15 cellular contexts compared by ENCODE assay signal in the genomic region with DNA sequence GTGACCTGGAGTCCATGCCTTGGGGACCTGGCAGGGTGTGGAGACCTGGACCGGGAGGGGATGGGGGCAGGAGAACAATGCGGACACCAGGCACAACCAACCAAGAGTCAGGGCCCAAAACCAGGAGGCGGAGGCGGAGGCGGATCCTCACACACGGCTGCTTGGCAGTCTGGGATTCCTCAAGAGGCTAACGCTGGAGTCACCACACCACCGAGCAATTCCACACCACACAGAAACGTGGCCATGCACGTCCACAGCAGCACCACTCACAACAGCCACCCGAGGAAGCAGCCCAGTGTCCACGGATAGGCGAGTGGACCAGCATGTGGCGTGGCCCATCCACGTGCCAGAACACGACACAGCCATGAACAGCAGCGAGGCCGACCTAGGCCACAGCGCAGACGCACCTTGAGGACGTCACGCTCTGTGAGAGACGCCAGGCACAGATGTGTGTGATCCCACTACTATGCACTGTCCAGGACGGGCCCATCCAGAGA. TPM values are rescaled to one million over a fixed set of nuclear protein-coding genes. Genes with fewer than 3 reads are reported as not detected.
DNase-seq lines count a peak whose midpoint lies in the region; ATAC-seq and TF ChIP-seq lines count a peak whose summit lies in the region.
"Had no signal": no experiment of that assay in that cellular context is flagged by ENCODE, and none has a peak within 500 bp of the region (broad histone marks: within the 10 kb centered on the region; RNA-seq: fewer than 3 reads in every experiment).

No MANE protein-coding gene starts in this region.

- peak overlapping the region; percentile 80 for H3K4me2 ChIP-seq in smooth muscle cell

- peak overlapping the region; percentile 97 for H3K27ac ChIP-seq in adipose tissue (ENCODE audit: low read depth, low read length)
- no peak overlapping the region for H3K27ac ChIP-seq in right cardiac atrium (ENCODE audit: low read length)
- peak overlapping the region; percentile 84 for H3K27ac ChIP-seq in smooth muscle cell (ENCODE audit: low read depth)

- CTCF ChIA-PET in activated CD4-positive, alpha-beta T cell treated with anti-CD3 and anti-CD28 coated beads for 36 hours (lab: Charles Lee), result no interaction called here

- no peak for TF ChIP-seq CTCF in smooth muscle cell (IDR thresholded peaks at IDR 0.05; ENCODE audit: borderline replicate concordance, insufficient read depth, poor library complexity, severe bottlenecking)

- H3K9me3 Mint-ChIP-seq in activated CD4-positive, alpha-beta T cell treated with anti-CD3 and anti-CD28 coated beads for 36 hours (ENCODE audit: low read depth), result no peaks in the 10 kb centered on the region
- H3K9me3 Mint-ChIP-seq: endodermal cell had no signal

- H3K9me3 ChIP-seq in right cardiac atrium (ENCODE audit: control insufficient read depth, low read length) (no peaks in the 10 kb centered on the region), smooth muscle cell (replicated peaks; ENCODE audit: low read depth) (no peaks in the 10 kb centered on the region)

- peaks cover 18% of the 10 kb centered on the region for H3K4me1 ChIP-seq in right cardiac atrium (ENCODE audit: control insufficient read depth, insufficient read depth, low read length)
- H3K4me1 ChIP-seq in smooth muscle cell (ENCODE audit: low read depth), result peaks cover 5% of the 10 kb centered on the region

- 75 to 88% (median 87%) methylated on average over 24 of the region's 24 CpGs for WGBS in adipose tissue, 3 donors
- WGBS in right cardiac atrium, result 87% methylated on average over 24 of the region's 24 CpGs
- WGBS in smooth muscle cell (ENCODE audit: low lambda C conversion rate), result 76% methylated on average over 24 of the region's 24 CpGs

- no peak overlapping the region for H3K9ac ChIP-seq in smooth muscle cell (ENCODE audit: low read depth)

- H3K4me3 ChIP-seq in right cardiac atrium (ENCODE audit: low read length) (no peak overlapping the region), smooth muscle cell (no peak overlapping the region)

- DNase-seq in GM03348 (ENCODE audit: low spot score) (peak; percentile 68), right cardiac atrium (peak; percentile 65 to 72 (median 71)), smooth muscle cell (lab: John Stamatoyannopoulos, UW; ENCODE audit: unreplicated experiment) (peak; percentile 10), HCEC 1CT (no peak)
- DNase-seq in activated CD4-positive, alpha-beta T cell treated with anti-CD3 and anti-CD28 coated beads for 36 hours, result no peak
- DNase-seq: activated CD4-positive, CD25-positive, alpha-beta regulatory T cell; CD4-positive, CD25-positive, alpha-beta regulatory T cell; endodermal cell; H7; hippocampal formation; NCI-H2171 treated with DMSO at 0.1 percent for 48 hours had no signal

- peaks cover 7% of the 10 kb centered on the region for H3K36me3 Mint-ChIP-seq in activated CD4-positive, alpha-beta T cell treated with anti-CD3 and anti-CD28 coated beads for 36 hours (ENCODE audit: low read depth)
- H3K36me3 Mint-ChIP-seq: CD4-positive, CD25-positive, alpha-beta regulatory T cell had no signal

- peaks cover 60% of the 10 kb centered on the region for H4K20me1 ChIP-seq in smooth muscle cell (ENCODE audit: low read depth)

- no peaks in the 10 kb centered on the region for H3K27me3 ChIP-seq in right cardiac atrium (ENCODE audit: control insufficient read depth, insufficient read depth)
- H3K27me3 ChIP-seq in smooth muscle cell (ENCODE audit: low read depth), result no peaks in the 10 kb centered on the region

- peaks cover 63% of the 10 kb centered on the region for H3K79me2 ChIP-seq in smooth muscle cell (ENCODE audit: low read depth)

- POLR2A ChIA-PET in activated CD4-positive, alpha-beta T cell treated with anti-CD3 and anti-CD28 coated beads for 36 hours (lab: Charles Lee), result no interaction called here

- no peaks in the 10 kb centered on the region for H3K4me1 Mint-ChIP-seq in activated CD4-positive, alpha-beta T cell treated with anti-CD3 and anti-CD28 coated beads for 36 hours
- H3K4me1 Mint-ChIP-seq: endodermal cell had no signal

- no peak overlapping the region for H3K27ac Mint-ChIP-seq in activated CD4-positive, alpha-beta T cell treated with anti-CD3 and anti-CD28 coated beads for 36 hours
- H3K27ac Mint-ChIP-seq: CD4-positive, CD25-positive, alpha-beta regulatory T cell; endodermal cell had no signal

- H3K36me3 ChIP-seq in smooth muscle cell (ENCODE audit: low read depth), result no peaks in the 10 kb centered on the region

- no peak overlapping the region for H2AFZ ChIP-seq in smooth muscle cell (ENCODE audit: low read depth)

- H3F3A ChIP-seq in smooth muscle cell (ENCODE audit: low read depth), result peaks cover 6% of the 10 kb centered on the region

- intact Hi-C loops in right cardiac atrium (cut with DNase I), result no loop called here
- intact Hi-C loops in activated CD4-positive, alpha-beta T cell treated with anti-CD3 and anti-CD28 coated beads for 36 hours (cut with DNase I, micrococcal nuclease), result no loop called here

- ATAC-seq in right cardiac atrium (no peak), HG02610 (IDR thresholded peaks at IDR 0.05; ENCODE audit: unreplicated experiment) (no peak), GM19455 (IDR thresholded peaks at IDR 0.05; ENCODE audit: unreplicated experiment) (no peak)
- ATAC-seq in activated CD4-positive, alpha-beta T cell treated with anti-CD3 and anti-CD28 coated beads for 36 hours, result no peak
- ATAC-seq: SK-N-SH treated with all-trans-retinoic acid at 6 μM for 48 hours had no signal

- H3K27me3 Mint-ChIP-seq in activated CD4-positive, alpha-beta T cell treated with anti-CD3 and anti-CD28 coated beads for 36 hours, result no peaks in the 10 kb centered on the region
- H3K27me3 Mint-ChIP-seq: CD4-positive, CD25-positive, alpha-beta regulatory T cell had no signal

- H3K4me3 Mint-ChIP-seq in activated CD4-positive, alpha-beta T cell treated with anti-CD3 and anti-CD28 coated beads for 36 hours, result no peak overlapping the region
- H3K4me3 Mint-ChIP-seq: endodermal cell had no signal

RNA-seq across cellular contexts. Expression of a gene that starts 17.7 kb away (rescaled TPM):
- polyA plus RNA-seq in adipose tissue, result 100 to 1,000 TPM in 1 of 3 donors, 10 to 100 TPM in 2; 22.0 to 155 (median 53.1) TPM
- total RNA-seq in right cardiac atrium, result 10 to 100 TPM; 18.0 to 44.5 (median 20.5) TPM
- polyA plus RNA-seq in right cardiac atrium, result 13.4 TPM
- total RNA-seq in smooth muscle cell, result 16.4 and 18.1 TPM in 2 replicates
- 17.6 and 20.9 TPM in 2 replicates for polyA plus RNA-seq in smooth muscle cell
- 100 to 1,000 TPM; 108 to 113 TPM for total RNA-seq in activated CD4-positive, alpha-beta T cell treated with anti-CD3 and anti-CD28 coated beads for 36 hours

RNA-seq across cellular contexts. Expression of a gene that starts 49.2 kb away (rescaled TPM):
- polyA plus RNA-seq in adipose tissue, result 10 to 100 TPM; 24.5 to 42.9 (median 39.4) TPM
- total RNA-seq in right cardiac atrium, result 10 to 100 TPM; 56.9 to 62.0 (median 57.7) TPM
- 64.5 TPM for polyA plus RNA-seq in right cardiac atrium
- total RNA-seq in smooth muscle cell, result 23.6 and 29.3 TPM in 2 replicates
- 62.3 and 79.7 TPM in 2 replicates for polyA plus RNA-seq in smooth muscle cell
- 10 to 100 TPM; 49.2 to 61.5 TPM for total RNA-seq in activated CD4-positive, alpha-beta T cell treated with anti-CD3 and anti-CD28 coated beads for 36 hours

RNA-seq across cellular contexts. Expression of a gene that starts 52.6 kb away (rescaled TPM):
- polyA plus RNA-seq in adipose tissue (1,000 to 10,000 TPM in 2 of 3 donors, 100 to 1,000 TPM in 1; 205 to 2,242 (median 1,517) TPM), right cardiac atrium (713 TPM), smooth muscle cell (441 and 450 TPM in 2 replicates)
- total RNA-seq in right cardiac atrium (100 to 1,000 TPM; 300 to 374 (median 359) TPM), smooth muscle cell (319 and 325 TPM in 2 replicates)
- 100 to 1,000 TPM; 192 to 218 TPM for total RNA-seq in activated CD4-positive, alpha-beta T cell treated with anti-CD3 and anti-CD28 coated beads for 36 hours

Comparison
In these comparisons a context has a peak if more than half of its experiments do, and no peak if none do; other contexts are left out.
1. DNase-seq: peak in GM03348 (single experiment), right cardiac atrium (3 of 3) and smooth muscle cell (single experiment); none in HCEC 1CT (single experiment) and activated CD4-positive, alpha-beta T cell treated with anti-CD3 and anti-CD28 coated beads for 36 hours (single experiment).